12 cellular contexts compared by ENCODE assay signal in genomic region chr7:1361756-1362125, GRCh38.
DNase-seq lines count a peak whose midpoint lies in the region; ATAC-seq and TF ChIP-seq lines count a peak whose summit lies in the region.
"Had no signal": no experiment of that assay in that cellular context is flagged by ENCODE, and none has a peak within 500 bp of the region (broad histone marks: within the 10 kb centered on the region; RNA-seq: fewer than 3 reads in every experiment).

No MANE protein-coding gene starts in this region.

- DNase-seq in SK-N-SH (peak; percentile 65), right cardiac atrium (peak in 2 of 3 donors; percentile 33 to 42), right atrium auricular region (ENCODE audit: low spot score) (no peak), neuronal stem cell (ENCODE audit: low spot score) (no peak), MG63 (no peak), NCI-H187 treated with DMSO at 0.1 percent for 48 hours (lab: John Stamatoyannopoulos, UW) (no peak), hepatic stellate cell (ENCODE audit: low spot score) (no peak)
- DNase-seq: DMS 273 treated with DMSO at 0.1 percent for 48 hours had no signal

- no peak overlapping the region for H2BK5ac ChIP-seq in neuronal stem cell (ENCODE audit: low read length)

- peak overlapping the region; percentile 28 for H2AK5ac ChIP-seq in neuronal stem cell (ENCODE audit: low read depth, low read length)

- TF ChIP-seq EP300 in SK-N-SH (IDR thresholded peaks at IDR 0.05; ENCODE audit: borderline replicate concordance in 1 of 2, low read depth in 1 of 2, low read length in 1 of 2): no peak

- H3K14ac ChIP-seq in neuronal stem cell (ENCODE audit: low read length): no peak overlapping the region

- POLR2A ChIA-PET in SK-N-SH (lab: Yijun Ruan, JAX): no interaction called here

- H4K91ac ChIP-seq in neuronal stem cell (ENCODE audit: low read depth, low read length, poor library complexity): no peak overlapping the region

- H3K36me3 ChIP-seq in SK-N-SH (replicated peaks in 1 of 2; ENCODE audit: control insufficient read depth in 1 of 2, insufficient read depth in 2 of 2, low read length in 1 of 2) (no peaks in the 10 kb centered on the region), right atrium auricular region (no peaks in the 10 kb centered on the region), neuronal stem cell (replicated peaks in 1 of 2; ENCODE audit: control insufficient read depth in 2 of 2, insufficient read depth in 2 of 2, low read length in 2 of 2) (no peaks in the 10 kb centered on the region), MG63 (no peaks in the 10 kb centered on the region)
- H3K36me3 ChIP-seq: BLaER1 had no signal

- no peak for TF ChIP-seq CTCF in SK-N-SH (IDR thresholded peaks at IDR 0.05)
- no peak for TF ChIP-seq CTCF in right atrium auricular region (IDR thresholded peaks at IDR 0.05)

- no peak overlapping the region for H2BK15ac ChIP-seq in neuronal stem cell (ENCODE audit: low read length)

- no peak overlapping the region for H3K18ac ChIP-seq in neuronal stem cell (ENCODE audit: low read length)

- H2BK120ac ChIP-seq in neuronal stem cell (ENCODE audit: low read depth, low read length): no peak overlapping the region

- intact Hi-C loops in right cardiac atrium (cut with DNase I): no loop called here

- H3K4ac ChIP-seq in neuronal stem cell (ENCODE audit: low read length): no peak overlapping the region

- peaks cover 2% of the 10 kb centered on the region for H3F3A ChIP-seq in SK-N-SH (replicated peaks; ENCODE audit: insufficient read depth)

- TF ChIP-seq RAD21 in SK-N-SH (IDR thresholded peaks at IDR 0.05; ENCODE audit: low read length): no peak

- peaks cover 3% of the 10 kb centered on the region for H3K79me1 ChIP-seq in neuronal stem cell (ENCODE audit: low read depth, low read length)

- H3K9me3 ChIP-seq in SK-N-SH: no peaks in the 10 kb centered on the region
- H3K9me3 ChIP-seq in right cardiac atrium (ENCODE audit: control insufficient read depth, low read length): peaks cover 2% of the 10 kb centered on the region
- H3K9me3 ChIP-seq in right atrium auricular region: no peaks in the 10 kb centered on the region
- peaks cover 2 to 4% of the 10 kb centered on the region in 2 donors for H3K9me3 ChIP-seq in neuronal stem cell (replicated peaks in 1 of 2; ENCODE audit: control insufficient read depth in 2 of 2, insufficient read depth in 1 of 2, low read depth in 1 of 2, low read length in 2 of 2)
- H3K9me3 ChIP-seq in MG63: no peaks in the 10 kb centered on the region

- H4K20me1 ChIP-seq in SK-N-SH (ENCODE audit: insufficient read depth): peaks cover 3% of the 10 kb centered on the region; the same call in 1 of the 2 replicates
- H4K20me1 ChIP-seq: BLaER1 had no signal

- H2AFZ ChIP-seq in SK-N-SH (ENCODE audit: low read depth) (no peak overlapping the region), neuronal stem cell (ENCODE audit: low read length) (no peak overlapping the region)

- H3K4me3 ChIP-seq in SK-N-SH (ENCODE audit: low read depth in 2 of 2, low read length in 1 of 2) (no peak overlapping the region), right cardiac atrium (ENCODE audit: low read length) (no peak overlapping the region), right atrium auricular region (no peak overlapping the region), neuronal stem cell (ENCODE audit: low read length in 2 of 2) (no peak overlapping the region), MG63 (no peak overlapping the region)
- H3K4me3 ChIP-seq: BLaER1 had no signal

- no peaks in the 10 kb centered on the region for H3K9me2 ChIP-seq in SK-N-SH

- CTCF ChIA-PET in SK-N-SH (lab: Yijun Ruan, JAX): interaction anchor here (1.2 to 2.2 kb wide), 6 partner anchors 9 to 179 kb away, joined by 4 to 8 read pairs (median 6); no protein-coding TSS in a partner anchor

- H3K79me2 ChIP-seq in SK-N-SH (ENCODE audit: insufficient read depth): no peaks in the 10 kb centered on the region

- 9% methylated on average over 13 of the region's 13 CpGs for WGBS in SK-N-SH (ENCODE audit: low lambda C conversion rate)
- WGBS in right cardiac atrium: 36% methylated on average over 13 of the region's 13 CpGs
- no CpG with 5 or more reads among the region's 13 CpGs for WGBS in neuronal stem cell (ENCODE audit: extremely low coverage in 2 of 2, insufficient read length in 2 of 2, insufficient replicate concordance in 1 of 2), 2 donors

- no peak overlapping the region for H4K8ac ChIP-seq in neuronal stem cell (ENCODE audit: low read depth, low read length)

- H3K23ac ChIP-seq in neuronal stem cell (ENCODE audit: low read depth, low read length, poor library complexity): no peak overlapping the region

- no peak overlapping the region for H3K9ac ChIP-seq in SK-N-SH
- H3K9ac ChIP-seq in neuronal stem cell (ENCODE audit: low read depth, low read length, poor library complexity): no peak overlapping the region
- H3K9ac ChIP-seq: BLaER1 had no signal

- ATAC-seq in SK-N-SH treated with all-trans-retinoic acid at 6 μM for 48 hours (no peak), right cardiac atrium (no peak)
- ATAC-seq: HCT116 had no signal

- H3K4me1 ChIP-seq in SK-N-SH (ENCODE audit: control insufficient read depth in 1 of 2, insufficient read depth in 2 of 2, low read depth in 1 of 2, low read length in 1 of 2) (no peaks in the 10 kb centered on the region), right cardiac atrium (ENCODE audit: control insufficient read depth, insufficient read depth, low read length) (no peaks in the 10 kb centered on the region), right atrium auricular region (no peaks in the 10 kb centered on the region), neuronal stem cell (ENCODE audit: control insufficient read depth in 2 of 2, insufficient read depth in 1 of 2, low read depth in 1 of 2, low read length in 2 of 2) (no peaks in the 10 kb centered on the region)

- H3K27me3 ChIP-seq in SK-N-SH (ENCODE audit: insufficient read depth): peaks cover 92% of the 10 kb centered on the region
- no peaks in the 10 kb centered on the region for H3K27me3 ChIP-seq in right cardiac atrium (ENCODE audit: control insufficient read depth, insufficient read depth)
- H3K27me3 ChIP-seq in right atrium auricular region: no peaks in the 10 kb centered on the region
- H3K27me3 ChIP-seq in neuronal stem cell (ENCODE audit: control insufficient read depth in 3 of 3, insufficient read depth in 3 of 3, low read depth in 1 of 3, low read length in 3 of 3): peaks cover 0 to 46% (median 0%) of the 10 kb centered on the region in 3 experiments
- no peaks in the 10 kb centered on the region for H3K27me3 ChIP-seq in MG63
- H3K27me3 ChIP-seq: BLaER1 had no signal

- H3K4me2 ChIP-seq in SK-N-SH (no peak overlapping the region), neuronal stem cell (ENCODE audit: insufficient read depth, low read length, poor library complexity, severe bottlenecking) (no peak overlapping the region)
- H3K4me2 ChIP-seq: BLaER1 had no signal

- no peak overlapping the region for H2BK12ac ChIP-seq in neuronal stem cell (ENCODE audit: low read length)

- H3K27ac ChIP-seq in SK-N-SH (ENCODE audit: low read depth in 2 of 2, low read length in 1 of 2): no peak overlapping the region
- no peak overlapping the region for H3K27ac ChIP-seq in right cardiac atrium (ENCODE audit: low read length)
- no peak overlapping the region for H3K27ac ChIP-seq in right atrium auricular region
- no peak overlapping the region for H3K27ac ChIP-seq in neuronal stem cell (replicated peaks; ENCODE audit: low read length)
- H3K27ac ChIP-seq: 22Rv1, BLaER1 had no signal

TF ChIP-seq in SK-N-SH, 30 proteins besides CTCF, POLR2A, EP300 and RAD21:
- TF ChIP-seq ELF1 (IDR thresholded peaks at IDR 0.05): no peak
- no peak for TF ChIP-seq FOSL2 (IDR thresholded peaks at IDR 0.05; ENCODE audit: borderline replicate concordance, low read depth)
- no peak for TF ChIP-seq PBX3 (IDR thresholded peaks at IDR 0.05)
- TF ChIP-seq FOXM1 (IDR thresholded peaks at IDR 0.05; ENCODE audit: low read depth): no peak
- TF ChIP-seq JUND (IDR thresholded peaks at IDR 0.05): no peak

TF ChIP-seq in SK-N-SH treated with all-trans-retinoic acid at 6 μM for 48 hours, 23 proteins besides CTCF, POLR2A, EP300 and RAD21 (continues in another document):
- TF ChIP-seq TCF4 (CRISPR knock-in tag; IDR thresholded peaks at IDR 0.05; ENCODE audit: borderline replicate concordance): no peak
- no peak for TF ChIP-seq ARNTL (CRISPR knock-in tag; IDR thresholded peaks at IDR 0.05; ENCODE audit: borderline replicate concordance, low read depth)
- no peak for TF ChIP-seq TOX (CRISPR knock-in tag; IDR thresholded peaks at IDR 0.05; ENCODE audit: borderline replicate concordance)
- TF ChIP-seq OSR1 (CRISPR knock-in tag; IDR thresholded peaks at IDR 0.05): no peak
- no peak for TF ChIP-seq ISL1 (CRISPR knock-in tag; IDR thresholded peaks at IDR 0.05)
- no peak for TF ChIP-seq BACH2 (CRISPR knock-in tag; IDR thresholded peaks at IDR 0.05; ENCODE audit: borderline replicate concordance)
- TF ChIP-seq PPARA (CRISPR knock-in tag; IDR thresholded peaks at IDR 0.05; ENCODE audit: borderline replicate concordance): no peak
- no peak for TF ChIP-seq CSRNP3 (CRISPR knock-in tag; IDR thresholded peaks at IDR 0.05)
- no peak for TF ChIP-seq ZNF565 (CRISPR knock-in tag; conservative IDR thresholded peaks at IDR 0.05; ENCODE audit: low read depth)
- no peak for TF ChIP-seq ZNF70 (CRISPR knock-in tag; IDR thresholded peaks at IDR 0.05)
- TF ChIP-seq ZC3H10 (CRISPR knock-in tag; IDR thresholded peaks at IDR 0.05): no peak
- no peak for TF ChIP-seq GLIS3 (CRISPR knock-in tag; IDR thresholded peaks at IDR 0.05)
- TF ChIP-seq CSDC2 (CRISPR knock-in tag; IDR thresholded peaks at IDR 0.05): no peak
- TF ChIP-seq SNAI2 (CRISPR knock-in tag; IDR thresholded peaks at IDR 0.05): no peak

Comparison
In these comparisons a context has a peak if more than half of its experiments do, and no peak if none do; other contexts are left out.
1. DNase-seq: peak in SK-N-SH (single experiment) and right cardiac atrium (2 of 3); none in right atrium auricular region (single experiment), neuronal stem cell (single experiment), MG63 (single experiment), NCI-H187 treated with DMSO at 0.1 percent for 48 hours (single experiment) and hepatic stellate cell (single experiment).